In the genomic region with DNA sequence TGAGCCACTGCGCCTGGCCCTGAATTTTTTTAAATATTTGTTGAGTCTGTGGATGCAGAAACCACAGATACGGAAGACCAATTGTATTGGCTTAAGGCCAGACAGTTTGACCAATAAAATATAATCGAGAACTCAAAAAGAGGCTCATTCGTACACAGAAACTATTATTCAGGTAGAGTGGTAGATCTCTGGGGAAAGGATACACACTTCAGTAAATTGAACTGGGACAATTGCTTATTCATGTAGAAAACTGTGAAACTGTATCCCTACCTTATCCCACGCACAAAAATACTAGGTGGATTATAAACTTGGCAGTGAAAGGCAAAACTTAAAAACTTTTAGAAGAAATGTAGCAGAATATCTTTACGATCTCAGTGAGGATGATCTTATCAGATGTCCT, we compare ENCODE assay signal across 1 cellular context.
TF ChIP-seq lines count a peak whose summit lies in the region.

No MANE protein-coding gene starts in this region.

TF ChIP-seq in HEK293, 187 proteins besides CTCF, POLR2A, EP300 and RAD21 (continued from another document and continues in another):
- TF ChIP-seq, protein P1, sequence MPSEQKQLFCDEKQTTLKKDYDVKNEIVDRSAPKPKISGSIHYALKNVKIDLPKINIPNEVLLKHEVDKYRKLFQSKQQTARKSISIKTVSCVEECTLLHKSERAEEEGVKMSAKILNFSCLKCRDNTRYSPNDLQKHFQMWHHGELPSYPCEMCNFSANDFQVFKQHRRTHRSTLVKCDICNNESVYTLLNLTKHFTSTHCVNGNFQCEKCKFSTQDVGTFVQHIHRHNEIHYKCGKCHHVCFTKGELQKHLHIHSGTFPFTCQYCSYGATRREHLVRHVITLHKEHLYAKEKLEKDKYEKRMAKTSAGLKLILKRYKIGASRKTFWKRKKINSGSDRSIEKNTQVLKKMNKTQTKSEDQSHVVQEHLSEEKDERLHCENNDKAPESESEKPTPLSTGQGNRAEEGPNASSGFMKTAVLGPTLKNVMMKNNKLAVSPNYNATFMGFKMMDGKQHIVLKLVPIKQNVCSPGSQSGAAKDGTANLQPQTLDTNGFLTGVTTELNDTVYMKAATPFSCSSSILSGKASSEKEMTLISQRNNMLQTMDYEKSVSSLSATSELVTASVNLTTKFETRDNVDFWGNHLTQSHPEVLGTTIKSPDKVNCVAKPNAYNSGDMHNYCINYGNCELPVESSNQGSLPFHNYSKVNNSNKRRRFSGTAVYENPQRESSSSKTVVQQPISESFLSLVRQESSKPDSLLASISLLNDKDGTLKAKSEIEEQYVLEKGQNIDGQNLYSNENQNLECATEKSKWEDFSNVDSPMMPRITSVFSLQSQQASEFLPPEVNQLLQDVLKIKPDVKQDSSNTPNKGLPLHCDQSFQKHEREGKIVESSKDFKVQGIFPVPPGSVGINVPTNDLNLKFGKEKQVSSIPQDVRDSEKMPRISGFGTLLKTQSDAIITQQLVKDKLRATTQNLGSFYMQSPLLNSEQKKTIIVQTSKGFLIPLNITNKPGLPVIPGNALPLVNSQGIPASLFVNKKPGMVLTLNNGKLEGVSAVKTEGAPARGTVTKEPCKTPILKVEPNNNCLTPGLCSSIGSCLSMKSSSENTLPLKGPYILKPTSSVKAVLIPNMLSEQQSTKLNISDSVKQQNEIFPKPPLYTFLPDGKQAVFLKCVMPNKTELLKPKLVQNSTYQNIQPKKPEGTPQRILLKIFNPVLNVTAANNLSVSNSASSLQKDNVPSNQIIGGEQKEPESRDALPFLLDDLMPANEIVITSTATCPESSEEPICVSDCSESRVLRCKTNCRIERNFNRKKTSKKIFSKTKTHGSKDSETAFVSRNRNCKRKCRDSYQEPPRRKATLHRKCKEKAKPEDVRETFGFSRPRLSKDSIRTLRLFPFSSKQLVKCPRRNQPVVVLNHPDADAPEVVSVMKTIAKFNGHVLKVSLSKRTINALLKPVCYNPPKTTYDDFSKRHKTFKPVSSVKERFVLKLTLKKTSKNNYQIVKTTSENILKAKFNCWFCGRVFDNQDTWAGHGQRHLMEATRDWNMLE (tag by site-specific recombination; conservative IDR thresholded peaks at IDR 0.05; ENCODE audit: low read depth): no peak
- no peak for TF ChIP-seq MYNN (tag by site-specific recombination; IDR thresholded peaks at IDR 0.05; ENCODE audit: borderline replicate concordance)
- TF ChIP-seq ZFP37 (tag by site-specific recombination; IDR thresholded peaks at IDR 0.05): no peak
- TF ChIP-seq, protein P2, sequence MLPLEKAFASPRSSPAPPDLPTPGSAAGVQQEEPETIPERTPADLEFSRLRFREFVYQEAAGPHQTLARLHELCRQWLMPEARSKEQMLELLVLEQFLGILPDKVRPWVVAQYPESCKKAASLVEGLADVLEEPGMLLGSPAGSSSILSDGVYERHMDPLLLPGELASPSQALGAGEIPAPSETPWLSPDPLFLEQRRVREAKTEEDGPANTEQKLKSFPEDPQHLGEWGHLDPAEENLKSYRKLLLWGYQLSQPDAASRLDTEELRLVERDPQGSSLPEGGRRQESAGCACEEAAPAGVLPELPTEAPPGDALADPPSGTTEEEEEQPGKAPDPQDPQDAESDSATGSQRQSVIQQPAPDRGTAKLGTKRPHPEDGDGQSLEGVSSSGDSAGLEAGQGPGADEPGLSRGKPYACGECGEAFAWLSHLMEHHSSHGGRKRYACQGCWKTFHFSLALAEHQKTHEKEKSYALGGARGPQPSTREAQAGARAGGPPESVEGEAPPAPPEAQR (tag by site-specific recombination; IDR thresholded peaks at IDR 0.05): no peak
- no peak for TF ChIP-seq ZNF544 (tag by site-specific recombination; IDR thresholded peaks at IDR 0.05)
- no peak for TF ChIP-seq GLI4 (tag by site-specific recombination; IDR thresholded peaks at IDR 0.05)
- TF ChIP-seq ZNF501 (tag by site-specific recombination; IDR thresholded peaks at IDR 0.05): 0 out of 2 replicates have a peak, but pooled peaks have one; percentile 20
- TF ChIP-seq ZNF24 (tag by site-specific recombination; IDR thresholded peaks at IDR 0.05): no peak
- TF ChIP-seq ZNF133 (tag by site-specific recombination; IDR thresholded peaks at IDR 0.05): no peak
- no peak for TF ChIP-seq ZSCAN30 (tag by site-specific recombination; IDR thresholded peaks at IDR 0.05)
- no peak for TF ChIP-seq ZNF658 (tag by site-specific recombination; IDR thresholded peaks at IDR 0.05)
- no peak for TF ChIP-seq ZNF560 (tag by site-specific recombination; IDR thresholded peaks at IDR 0.05; ENCODE audit: borderline replicate concordance)
- TF ChIP-seq, protein P3, sequence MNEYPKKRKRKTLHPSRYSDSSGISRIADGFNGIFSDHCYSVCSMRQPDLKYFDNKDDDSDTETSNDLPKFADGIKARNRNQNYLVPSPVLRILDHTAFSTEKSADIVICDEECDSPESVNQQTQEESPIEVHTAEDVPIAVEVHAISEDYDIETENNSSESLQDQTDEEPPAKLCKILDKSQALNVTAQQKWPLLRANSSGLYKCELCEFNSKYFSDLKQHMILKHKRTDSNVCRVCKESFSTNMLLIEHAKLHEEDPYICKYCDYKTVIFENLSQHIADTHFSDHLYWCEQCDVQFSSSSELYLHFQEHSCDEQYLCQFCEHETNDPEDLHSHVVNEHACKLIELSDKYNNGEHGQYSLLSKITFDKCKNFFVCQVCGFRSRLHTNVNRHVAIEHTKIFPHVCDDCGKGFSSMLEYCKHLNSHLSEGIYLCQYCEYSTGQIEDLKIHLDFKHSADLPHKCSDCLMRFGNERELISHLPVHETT (tag by site-specific recombination; IDR thresholded peaks at IDR 0.05): no peak
- no peak for TF ChIP-seq ZBTB20 (tag by site-specific recombination; IDR thresholded peaks at IDR 0.05)
- no peak for TF ChIP-seq ZNF473 (tag by site-specific recombination; IDR thresholded peaks at IDR 0.05)
- TF ChIP-seq ZNF239 (tag by site-specific recombination; IDR thresholded peaks at IDR 0.05): no peak
- no peak for TF ChIP-seq ZNF157 (tag by site-specific recombination; IDR thresholded peaks at IDR 0.05)
- no peak; the same call in 1 of the 2 replicates for TF ChIP-seq ZNF10 (tag by site-specific recombination; IDR thresholded peaks at IDR 0.05)
- TF ChIP-seq, protein P4, sequence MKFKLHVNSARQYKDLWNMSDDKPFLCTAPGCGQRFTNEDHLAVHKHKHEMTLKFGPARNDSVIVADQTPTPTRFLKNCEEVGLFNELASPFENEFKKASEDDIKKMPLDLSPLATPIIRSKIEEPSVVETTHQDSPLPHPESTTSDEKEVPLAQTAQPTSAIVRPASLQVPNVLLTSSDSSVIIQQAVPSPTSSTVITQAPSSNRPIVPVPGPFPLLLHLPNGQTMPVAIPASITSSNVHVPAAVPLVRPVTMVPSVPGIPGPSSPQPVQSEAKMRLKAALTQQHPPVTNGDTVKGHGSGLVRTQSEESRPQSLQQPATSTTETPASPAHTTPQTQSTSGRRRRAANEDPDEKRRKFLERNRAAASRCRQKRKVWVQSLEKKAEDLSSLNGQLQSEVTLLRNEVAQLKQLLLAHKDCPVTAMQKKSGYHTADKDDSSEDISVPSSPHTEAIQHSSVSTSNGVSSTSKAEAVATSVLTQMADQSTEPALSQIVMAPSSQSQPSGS (tag by site-specific recombination; IDR thresholded peaks at IDR 0.05; ENCODE audit: low read depth): no peak
- TF ChIP-seq, protein P5, sequence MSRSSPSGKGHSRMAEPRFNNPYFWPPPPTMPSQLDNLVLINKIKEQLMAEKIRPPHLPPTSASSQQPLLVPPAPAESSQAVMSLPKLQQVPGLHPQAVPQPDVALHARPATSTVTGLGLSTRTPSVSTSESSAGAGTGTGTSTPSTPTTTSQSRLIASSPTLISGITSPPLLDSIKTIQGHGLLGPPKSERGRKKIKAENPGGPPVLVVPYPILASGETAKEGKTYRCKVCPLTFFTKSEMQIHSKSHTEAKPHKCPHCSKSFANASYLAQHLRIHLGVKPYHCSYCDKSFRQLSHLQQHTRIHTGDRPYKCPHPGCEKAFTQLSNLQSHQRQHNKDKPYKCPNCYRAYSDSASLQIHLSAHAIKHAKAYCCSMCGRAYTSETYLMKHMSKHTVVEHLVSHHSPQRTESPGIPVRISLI (tag by site-specific recombination; IDR thresholded peaks at IDR 0.05): no peak
- TF ChIP-seq ZNF121 (tag by site-specific recombination; IDR thresholded peaks at IDR 0.05): no peak
- TF ChIP-seq, protein P6, sequence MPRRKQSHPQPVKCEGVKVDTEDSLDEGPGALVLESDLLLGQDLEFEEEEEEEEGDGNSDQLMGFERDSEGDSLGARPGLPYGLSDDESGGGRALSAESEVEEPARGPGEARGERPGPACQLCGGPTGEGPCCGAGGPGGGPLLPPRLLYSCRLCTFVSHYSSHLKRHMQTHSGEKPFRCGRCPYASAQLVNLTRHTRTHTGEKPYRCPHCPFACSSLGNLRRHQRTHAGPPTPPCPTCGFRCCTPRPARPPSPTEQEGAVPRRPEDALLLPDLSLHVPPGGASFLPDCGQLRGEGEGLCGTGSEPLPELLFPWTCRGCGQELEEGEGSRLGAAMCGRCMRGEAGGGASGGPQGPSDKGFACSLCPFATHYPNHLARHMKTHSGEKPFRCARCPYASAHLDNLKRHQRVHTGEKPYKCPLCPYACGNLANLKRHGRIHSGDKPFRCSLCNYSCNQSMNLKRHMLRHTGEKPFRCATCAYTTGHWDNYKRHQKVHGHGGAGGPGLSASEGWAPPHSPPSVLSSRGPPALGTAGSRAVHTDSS (tag by site-specific recombination; IDR thresholded peaks at IDR 0.05): no peak
- no peak for TF ChIP-seq ZNF211 (tag by site-specific recombination; IDR thresholded peaks at IDR 0.05; ENCODE audit: low read depth)
- no peak for TF ChIP-seq ZNF350 (tag by site-specific recombination; IDR thresholded peaks at IDR 0.05)
- no peak for TF ChIP-seq ZNF558 (tag by site-specific recombination; IDR thresholded peaks at IDR 0.05)
- TF ChIP-seq BCL11A (tag by site-specific recombination; IDR thresholded peaks at IDR 0.05; ENCODE audit: low read depth): 0 out of 2 replicates have a peak, but pooled peaks have one; percentile 17
- TF ChIP-seq ZSCAN23 (tag by site-specific recombination; IDR thresholded peaks at IDR 0.05): 0 out of 2 replicates have a peak, but pooled peaks have one; percentile 13
- TF ChIP-seq ZNF660 (tag by site-specific recombination; IDR thresholded peaks at IDR 0.05): no peak
- TF ChIP-seq ZNF549 (tag by site-specific recombination; IDR thresholded peaks at IDR 0.05): no peak
- TF ChIP-seq ZNF16 (tag by site-specific recombination; IDR thresholded peaks at IDR 0.05; ENCODE audit: low read depth): no peak
- no peak for TF ChIP-seq ZFP69B (tag by site-specific recombination; IDR thresholded peaks at IDR 0.05)
- TF ChIP-seq ZNF701 (tag by site-specific recombination; IDR thresholded peaks at IDR 0.05): no peak
- no peak for TF ChIP-seq ZNF785 (tag by site-specific recombination; IDR thresholded peaks at IDR 0.05)
- TF ChIP-seq ZNF571 (tag by site-specific recombination; IDR thresholded peaks at IDR 0.05): no peak
- TF ChIP-seq ZNF426 (tag by site-specific recombination; IDR thresholded peaks at IDR 0.05): no peak
- TF ChIP-seq REPIN1 (tag by site-specific recombination; IDR thresholded peaks at IDR 0.05; ENCODE audit: low read depth): no peak
- TF ChIP-seq SALL2 (tag by site-specific recombination; IDR thresholded peaks at IDR 0.05; ENCODE audit: borderline replicate concordance): no peak
- TF ChIP-seq, protein P7, sequence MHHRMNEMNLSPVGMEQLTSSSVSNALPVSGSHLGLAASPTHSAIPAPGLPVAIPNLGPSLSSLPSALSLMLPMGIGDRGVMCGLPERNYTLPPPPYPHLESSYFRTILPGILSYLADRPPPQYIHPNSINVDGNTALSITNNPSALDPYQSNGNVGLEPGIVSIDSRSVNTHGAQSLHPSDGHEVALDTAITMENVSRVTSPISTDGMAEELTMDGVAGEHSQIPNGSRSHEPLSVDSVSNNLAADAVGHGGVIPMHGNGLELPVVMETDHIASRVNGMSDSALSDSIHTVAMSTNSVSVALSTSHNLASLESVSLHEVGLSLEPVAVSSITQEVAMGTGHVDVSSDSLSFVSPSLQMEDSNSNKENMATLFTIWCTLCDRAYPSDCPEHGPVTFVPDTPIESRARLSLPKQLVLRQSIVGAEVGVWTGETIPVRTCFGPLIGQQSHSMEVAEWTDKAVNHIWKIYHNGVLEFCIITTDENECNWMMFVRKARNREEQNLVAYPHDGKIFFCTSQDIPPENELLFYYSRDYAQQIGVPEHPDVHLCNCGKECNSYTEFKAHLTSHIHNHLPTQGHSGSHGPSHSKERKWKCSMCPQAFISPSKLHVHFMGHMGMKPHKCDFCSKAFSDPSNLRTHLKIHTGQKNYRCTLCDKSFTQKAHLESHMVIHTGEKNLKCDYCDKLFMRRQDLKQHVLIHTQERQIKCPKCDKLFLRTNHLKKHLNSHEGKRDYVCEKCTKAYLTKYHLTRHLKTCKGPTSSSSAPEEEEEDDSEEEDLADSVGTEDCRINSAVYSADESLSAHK (tag by site-specific recombination; IDR thresholded peaks at IDR 0.05): peak; percentile 97
- no peak for TF ChIP-seq ZNF391 (tag by site-specific recombination; IDR thresholded peaks at IDR 0.05; ENCODE audit: borderline replicate concordance, low read depth)
- no peak for TF ChIP-seq ZNF521 (tag by site-specific recombination; IDR thresholded peaks at IDR 0.05)
- TF ChIP-seq, protein P8, sequence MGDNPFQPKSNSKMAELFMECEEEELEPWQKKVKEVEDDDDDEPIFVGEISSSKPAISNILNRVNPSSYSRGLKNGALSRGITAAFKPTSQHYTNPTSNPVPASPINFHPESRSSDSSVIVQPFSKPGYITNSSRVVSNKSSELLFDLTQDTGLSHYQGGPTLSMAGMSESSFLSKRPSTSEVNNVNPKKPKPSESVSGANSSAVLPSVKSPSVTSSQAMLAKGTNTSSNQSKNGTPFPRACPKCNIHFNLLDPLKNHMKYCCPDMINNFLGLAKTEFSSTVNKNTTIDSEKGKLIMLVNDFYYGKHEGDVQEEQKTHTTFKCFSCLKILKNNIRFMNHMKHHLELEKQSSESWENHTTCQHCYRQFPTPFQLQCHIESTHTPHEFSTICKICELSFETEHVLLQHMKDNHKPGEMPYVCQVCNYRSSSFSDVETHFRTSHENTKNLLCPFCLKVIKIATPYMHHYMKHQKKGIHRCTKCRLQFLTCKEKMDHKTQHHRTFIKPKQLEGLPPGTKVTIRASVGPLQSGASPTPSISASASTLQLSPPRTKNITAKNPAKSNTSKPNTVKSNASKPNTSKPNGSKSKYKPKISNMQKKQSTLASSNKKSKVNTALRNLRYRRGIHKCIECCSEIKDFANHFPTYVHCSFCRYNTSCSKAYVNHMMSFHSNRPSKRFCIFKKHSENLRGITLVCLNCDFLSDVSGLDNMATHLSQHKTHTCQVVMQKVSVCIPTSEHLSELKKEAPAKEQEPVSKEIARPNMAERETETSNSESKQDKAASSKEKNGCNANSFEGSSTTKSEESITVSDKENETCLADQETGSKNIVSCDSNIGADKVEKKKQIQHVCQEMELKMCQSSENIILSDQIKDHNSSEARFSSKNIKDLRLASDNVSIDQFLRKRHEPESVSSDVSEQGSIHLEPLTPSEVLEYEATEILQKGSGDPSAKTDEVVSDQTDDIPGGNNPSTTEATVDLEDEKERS (tag by site-specific recombination; IDR thresholded peaks at IDR 0.05): no peak
- no peak for TF ChIP-seq KLF1 (tag by site-specific recombination; IDR thresholded peaks at IDR 0.05)
- TF ChIP-seq SP2 (tag by site-specific recombination; IDR thresholded peaks at IDR 0.05): no peak
- TF ChIP-seq FEZF1 (tag by site-specific recombination; IDR thresholded peaks at IDR 0.05): peak; percentile 91
- TF ChIP-seq ZNF274 (IDR thresholded peaks at IDR 0.05; ENCODE audit: low read length): no peak
- no peak for TF ChIP-seq ZNF274 (tag by site-specific recombination; IDR thresholded peaks at IDR 0.05; ENCODE audit: borderline replicate concordance)
- TF ChIP-seq ZNF311 (tag by site-specific recombination; IDR thresholded peaks at IDR 0.05; ENCODE audit: borderline replicate concordance): no peak
- TF ChIP-seq ZNF324 (tag by site-specific recombination; IDR thresholded peaks at IDR 0.05): no peak
- no peak for TF ChIP-seq ZNF654 (tag by site-specific recombination; IDR thresholded peaks at IDR 0.05; ENCODE audit: low read depth)
- TF ChIP-seq ZBTB21 (tag by site-specific recombination; IDR thresholded peaks at IDR 0.05): no peak
- TF ChIP-seq BCL11B (tag by site-specific recombination; IDR thresholded peaks at IDR 0.05; ENCODE audit: low read depth): no peak
